Comparison of ENCODE assay signal across 8 cellular contexts in genomic region chr1:160046494-160047115, GRCh38. TPM values are rescaled to one million over a fixed set of nuclear protein-coding genes. Genes with fewer than 3 reads are reported as not detected.
A peak's percentile ranks its signal among the peaks of the same experiment; 100 is the strongest.
DNase-seq lines count a peak whose midpoint lies in the region; ATAC-seq and TF ChIP-seq lines count a peak whose summit lies in the region.

No MANE protein-coding gene starts in this region.

- peak; percentile 72 for ATAC-seq in HG03442 (IDR thresholded peaks at IDR 0.05; ENCODE audit: unreplicated experiment)
- peak; percentile 74 to 81 for ATAC-seq in right cardiac atrium

- no peaks in the 10 kb centered on the region for H3K36me3 ChIP-seq in ascending aorta

- intact Hi-C loops in ascending aorta (cut with DNase I) (loop anchor here (5.0 kb wide), 1 partner anchor 36 kb away; the partner anchor contains the start of gene KCNJ9), right cardiac atrium (cut with DNase I) (loop anchor here in 1 of 4 donors (5.0 kb wide), 1 partner anchor 36 kb away; the partner anchor contains the start of gene KCNJ9)

- H3K4me3 ChIP-seq in AG10803 (ENCODE audit: low read length), result no peak overlapping the region
- H3K4me3 ChIP-seq in ascending aorta, result peak overlapping the region; percentile 13 to 46
- no peak overlapping the region for H3K4me3 ChIP-seq in right cardiac atrium (ENCODE audit: low read length)
- H3K4me3 ChIP-seq in retinal pigment epithelial cell (ENCODE audit: low read length), result no peak overlapping the region

- TF ChIP-seq CTCF in AG10803 (conservative IDR thresholded peaks at IDR 0.05; ENCODE audit: low read length) (peak; percentile 55), GM13976 (IDR thresholded peaks at IDR 0.05; ENCODE audit: borderline replicate concordance, control extremely low read depth, extremely low read depth, insufficient read depth, missing control alignments) (peak; percentile 54), RWPE1 (conservative IDR thresholded peaks at IDR 0.05; ENCODE audit: low read depth) (peak; percentile 46), ascending aorta (IDR thresholded peaks at IDR 0.05) (peak; percentile 55 to 70 (median 58)), retinal pigment epithelial cell (conservative IDR thresholded peaks at IDR 0.05; ENCODE audit: low read depth, low read length) (peak; percentile 65)

- in situ Hi-C loops in GM13976 (cut with MboI; ENCODE audit: low sequenced_read_pairs, unreplicated experiment), result no loop called here

- POLR2A ChIA-PET in RWPE1 (lab: Yijun Ruan, JAX; ENCODE audit: low non-redundant PET), result interaction anchor here (0.7 kb wide), 1 partner anchor 36 kb away, joined by 7 read pairs; no protein-coding TSS in a partner anchor

- H3K4me1 ChIP-seq in ascending aorta (peaks cover 0 to 7% of the 10 kb centered on the region in 2 donors), right cardiac atrium (ENCODE audit: control insufficient read depth, insufficient read depth, low read length) (peaks cover 2% of the 10 kb centered on the region)

- WGBS in right cardiac atrium, result 6% methylated on average over 11 of the region's 11 CpGs

- CTCF ChIA-PET in RWPE1 (lab: Yijun Ruan, JAX), result interaction anchor here (0.6 to 2.5 kb wide), 22 partner anchors 9 to 1925 kb away, joined by 3 to 47 read pairs (median 4); partner anchors contain the start of gene KCNJ9

- peak; percentile 44 for DNase-seq in AG10803 (ENCODE audit: low read depth)
- DNase-seq in GM13976 (ENCODE audit: low spot score), result peak; percentile 81
- peak; percentile 70 for DNase-seq in RWPE1 (ENCODE audit: low spot score)
- DNase-seq in ascending aorta (ENCODE audit: low spot score in 2 of 2), result peak in 1 of 2 donors; percentile 67
- DNase-seq in right cardiac atrium, result peak; percentile 54 to 75 (median 73)
- DNase-seq in retinal pigment epithelial cell (ENCODE audit: low read depth), result no peak
- DNase-seq in NCI-H446 treated with DMSO at 0.1 percent for 48 hours (lab: John Stamatoyannopoulos, UW), result no peak

- H3K9me3 ChIP-seq in ascending aorta (no peaks in the 10 kb centered on the region), right cardiac atrium (ENCODE audit: control insufficient read depth, low read length) (no peaks in the 10 kb centered on the region)

- H3K27me3 ChIP-seq in ascending aorta (no peaks in the 10 kb centered on the region), right cardiac atrium (ENCODE audit: control insufficient read depth, insufficient read depth) (no peaks in the 10 kb centered on the region)

- H3K27ac ChIP-seq in RWPE1, result no peak overlapping the region
- no peak overlapping the region for H3K27ac ChIP-seq in ascending aorta
- H3K27ac ChIP-seq in right cardiac atrium (ENCODE audit: low read length), result no peak overlapping the region

RNA-seq across cellular contexts. Expression of gene PIGM, which starts 14.8 kb away (rescaled TPM):
- total RNA-seq in ascending aorta, result 6.1 TPM
- 1 to 10 TPM; 4.0 to 4.6 (median 4.3) TPM for total RNA-seq in right cardiac atrium
- polyA plus RNA-seq in right cardiac atrium, result 2.7 TPM

RNA-seq across cellular contexts. Expression of gene KCNJ10, which starts 23.4 kb away (rescaled TPM):
- total RNA-seq in ascending aorta (not detected), right cardiac atrium (under 1 TPM; 0.11 to 0.31 (median 0.20) TPM)
- 0.14 TPM for polyA plus RNA-seq in right cardiac atrium

RNA-seq across cellular contexts. Expression of gene KCNJ9, which starts 34.7 kb away (rescaled TPM):
- total RNA-seq in ascending aorta, result 1.2 TPM
- not detected for total RNA-seq in right cardiac atrium
- not detected for polyA plus RNA-seq in right cardiac atrium

RNA-seq across cellular contexts. Expression of gene IGSF8, which starts 51.8 kb away (rescaled TPM):
- 37.9 TPM for total RNA-seq in ascending aorta
- 10 to 100 TPM; 18.3 to 24.2 (median 19.8) TPM for total RNA-seq in right cardiac atrium
- 18.2 TPM for polyA plus RNA-seq in right cardiac atrium

Comparison
In these comparisons a context has a peak if more than half of its experiments do, and no peak if none do; other contexts are left out.
1. DNase-seq: peak in AG10803 (single experiment), GM13976 (single experiment), RWPE1 (single experiment) and right cardiac atrium (3 of 3); none in retinal pigment epithelial cell (single experiment) and NCI-H446 treated with DMSO at 0.1 percent for 48 hours (single experiment).
2. H3K4me3 ChIP-seq: peak in ascending aorta (2 of 2); none in AG10803 (single experiment), right cardiac atrium (single experiment) and retinal pigment epithelial cell (single experiment).
3. Peak in every context shown above with its lines, with median percentiles within 50 percentile points of each other: CTCF ChIP-seq.